Comparison of ENCODE assay signal across 8 cellular contexts in genomic region chr20:38165089-38165965, GRCh38. TPM values are rescaled to one million over a fixed set of nuclear protein-coding genes. Genes with fewer than 3 reads are reported as not detected.
DNase-seq lines count a peak whose midpoint lies in the region; ATAC-seq and TF ChIP-seq lines count a peak whose summit lies in the region.

TSS of gene TGM2 (minus strand) at chr20:38165270. CDS start at chr20:38165198, 72 bp downstream.

- H3K9ac ChIP-seq in stomach smooth muscle (ENCODE audit: low read length in 2 of 2), result peak within 1 kb of the TSS; percentile 52 to 73

- H3K27ac ChIP-seq in stomach smooth muscle (ENCODE audit: low read length), result peak within 1 kb of the TSS; percentile 66

- no peaks in the 10 kb centered on the region for H3K27me3 ChIP-seq in stomach smooth muscle (ENCODE audit: control insufficient read depth in 1 of 2, insufficient read depth in 2 of 2, low read length in 2 of 2)

- peak; percentile 75 for ATAC-seq in HG02642 (IDR thresholded peaks at IDR 0.05; ENCODE audit: poor library complexity, unreplicated experiment)
- ATAC-seq in mucosa of descending colon, result peak; percentile 96

- H3K9me3 ChIP-seq in mucosa of descending colon (no peaks in the 10 kb centered on the region), stomach smooth muscle (ENCODE audit: control insufficient read depth in 2 of 2, low read length in 2 of 2) (no peaks in the 10 kb centered on the region)

- peak; percentile 81 for TF ChIP-seq CTCF in GM10266 (IDR thresholded peaks at IDR 0.05; ENCODE audit: control insufficient read depth, insufficient read depth, low read depth, missing control alignments)
- TF ChIP-seq CTCF in epithelial cell of esophagus (IDR thresholded peaks at IDR 0.05; ENCODE audit: insufficient read depth, low read depth, low read length, missing control alignments), result peak; percentile 55
- peak; percentile 74 for TF ChIP-seq CTCF in mucosa of descending colon (IDR thresholded peaks at IDR 0.05)

- no peaks in the 10 kb centered on the region for H3K36me3 ChIP-seq in mucosa of descending colon (ENCODE audit: low read depth)
- peaks cover 0 to 4% of the 10 kb centered on the region in 2 donors for H3K36me3 ChIP-seq in stomach smooth muscle (ENCODE audit: control insufficient read depth in 2 of 2, insufficient read depth in 2 of 2, low read length in 2 of 2)

- DNase-seq in GM10266 (ENCODE audit: extremely low spot score) (peak; percentile 84), NCI-H526 treated with DMSO at 0.1 percent for 48 hours (lab: John Stamatoyannopoulos, UW) (peak; percentile 52), epithelial cell of esophagus (ENCODE audit: low read depth) (peak; percentile 67), mucosa of descending colon (peak; percentile 73 to 87 (median 84)), hippocampal formation (lab: John Stamatoyannopoulos, UW) (no peak)
- DNase-seq in activated CD4-positive, alpha-beta T cell treated with anti-CD3 and anti-CD28 coated beads, Interleukin-2, amount 50 U/mL, for 48 hours, result peak; percentile 50 to 59

- intact Hi-C loops in mucosa of descending colon (cut with DNase I, micrococcal nuclease), result loop anchor here in 1 of 2 donors (5.0 kb wide), 1 partner anchor 108 kb away; no protein-coding TSS in a partner anchor

- no peak within 1 kb of the TSS for H3K4me3 ChIP-seq in epithelial cell of esophagus (ENCODE audit: low read length)
- no peak within 1 kb of the TSS for H3K4me3 ChIP-seq in mucosa of descending colon
- peak within 1 kb of the TSS; percentile 86 to 87 for H3K4me3 ChIP-seq in stomach smooth muscle (ENCODE audit: low read length in 2 of 2)

- H3K4me1 ChIP-seq in mucosa of descending colon (ENCODE audit: low read depth) (peaks cover 4% of the 10 kb centered on the region), stomach smooth muscle (ENCODE audit: control insufficient read depth, insufficient read depth, low read length) (peaks cover 71% of the 10 kb centered on the region)

RNA-seq across cellular contexts. Expression of gene TGM2, which starts in this region (rescaled TPM):
- 10 to 100 TPM; 14.9 to 62.2 (median 33.3) TPM for total RNA-seq in mucosa of descending colon

Comparison
In these comparisons a context has a peak if more than half of its experiments do, and no peak if none do; other contexts are left out.
1. DNase-seq: peak in GM10266 (single experiment), NCI-H526 treated with DMSO at 0.1 percent for 48 hours (single experiment), activated CD4-positive, alpha-beta T cell treated with anti-CD3 and anti-CD28 coated beads, Interleukin-2, amount 50 U/mL, for 48 hours (2 of 2), epithelial cell of esophagus (single experiment) and mucosa of descending colon (3 of 3); none in hippocampal formation (0 of 2).
2. H3K4me3 ChIP-seq: peak in stomach smooth muscle (2 of 2); none in epithelial cell of esophagus (single experiment) and mucosa of descending colon (single experiment).
3. Peak in every context shown above with its lines, with median percentiles within 50 percentile points of each other: CTCF ChIP-seq.